1 cellular context compared by ENCODE assay signal in genomic region chr11:115408036-115408911, GRCh38.
TF ChIP-seq lines count a peak whose summit lies in the region.

No MANE protein-coding gene starts in this region.

TF ChIP-seq in HepG2, 621 proteins besides CTCF, POLR2A, EP300 and RAD21 (continued from another document):
- TF ChIP-seq ARHGAP35 (CRISPR knock-in tag; IDR thresholded peaks at IDR 0.05; ENCODE audit: borderline replicate concordance) = no peak
- no peak for TF ChIP-seq ZNF710 (CRISPR knock-in tag; IDR thresholded peaks at IDR 0.05; ENCODE audit: borderline replicate concordance)
